In the genomic region with DNA sequence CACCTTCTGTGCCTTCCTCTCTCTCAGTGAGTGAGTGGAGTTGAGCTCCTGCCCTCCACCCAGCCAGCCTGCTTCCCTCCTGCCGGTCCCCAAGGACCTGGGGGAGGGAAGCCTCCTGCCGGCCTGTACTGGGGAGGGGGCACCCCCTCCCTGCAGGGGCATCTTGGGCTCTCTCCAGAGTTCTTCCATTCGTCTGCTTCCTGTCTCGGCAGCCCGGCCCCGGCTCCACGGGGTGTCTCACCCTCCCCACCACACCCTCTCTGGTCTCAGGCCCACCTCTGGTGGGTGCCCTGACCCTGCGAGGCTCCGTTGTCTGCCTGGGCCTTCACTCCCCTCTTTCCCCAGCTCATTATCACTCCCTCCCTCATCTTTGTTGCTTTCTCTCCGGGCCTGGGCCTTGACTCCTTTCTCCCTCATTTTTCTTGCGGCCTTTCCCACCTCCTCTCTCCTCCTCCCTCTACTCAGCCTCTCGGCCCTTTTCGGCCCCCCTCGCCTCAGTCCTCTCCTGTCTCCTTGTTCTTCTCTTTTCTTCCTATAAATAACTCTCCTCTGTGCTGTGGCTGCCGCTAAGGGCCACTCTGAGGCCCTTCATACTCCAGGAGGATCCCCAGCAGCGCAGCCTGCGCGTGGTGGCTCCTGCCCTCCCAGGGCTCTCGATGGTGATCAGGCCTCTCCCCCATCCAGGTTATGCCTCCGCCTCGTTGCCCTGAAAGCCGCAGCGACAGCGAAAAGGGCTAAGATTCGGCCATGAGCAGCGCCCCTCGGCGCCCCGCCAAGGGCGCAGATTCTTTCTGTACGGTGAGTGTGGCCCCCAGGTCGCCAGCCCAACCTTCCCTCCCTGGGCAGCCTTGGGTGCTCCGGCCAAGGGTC, we compare ENCODE assay signal across 8 cellular contexts. TPM values are rescaled to one million over a fixed set of nuclear protein-coding genes. Genes with fewer than 3 reads are reported as not detected.
DNase-seq lines count a peak whose midpoint lies in the region; ATAC-seq and TF ChIP-seq lines count a peak whose summit lies in the region.

No MANE protein-coding gene starts in this region.

- no peak for ATAC-seq in stimulated activated memory B cell treated with anti-CD40 and anti-IgM and Interleukin-4, amounts not matched to agents 10 μg/mL and 1 μg/mL and 100 μg/mL, for 72 hours
- no peak for ATAC-seq in HG02678 (IDR thresholded peaks at IDR 0.05; ENCODE audit: unreplicated experiment)

- no peak for TF ChIP-seq CTCF in VCaP (conservative IDR thresholded peaks at IDR 0.05)
- TF ChIP-seq CTCF in fibroblast of the aortic adventitia (IDR thresholded peaks at IDR 0.05; ENCODE audit: insufficient read depth, low read length): no peak

- H3K27me3 Mint-ChIP-seq in stimulated activated memory B cell treated with anti-CD40 and anti-IgM and Interleukin-4, amounts not matched to agents 10 μg/mL and 1 μg/mL and 100 μg/mL, for 72 hours: no peaks in the 10 kb centered on the region

- no peaks in the 10 kb centered on the region for H3K9me3 Mint-ChIP-seq in stimulated activated memory B cell treated with anti-CD40 and anti-IgM and Interleukin-4, amounts not matched to agents 10 μg/mL and 1 μg/mL and 100 μg/mL, for 72 hours

- H3K27ac Mint-ChIP-seq in stimulated activated memory B cell treated with anti-CD40 and anti-IgM and Interleukin-4, amounts not matched to agents 10 μg/mL and 1 μg/mL and 100 μg/mL, for 72 hours: peak overlapping the region; percentile 86

- H3K36me3 Mint-ChIP-seq in stimulated activated memory B cell treated with anti-CD40 and anti-IgM and Interleukin-4, amounts not matched to agents 10 μg/mL and 1 μg/mL and 100 μg/mL, for 72 hours: peaks cover 16% of the 10 kb centered on the region

- H3K4me3 Mint-ChIP-seq in stimulated activated memory B cell treated with anti-CD40 and anti-IgM and Interleukin-4, amounts not matched to agents 10 μg/mL and 1 μg/mL and 100 μg/mL, for 72 hours: peak overlapping the region; percentile 88

- peak overlapping the region; percentile 92 for H3K27ac ChIP-seq in VCaP

- DNase-seq in NCI-H82 (lab: John Stamatoyannopoulos, UW) (peak; percentile 75), NCI-H82 treated with DMSO at 0.1 percent for 48 hours (lab: John Stamatoyannopoulos, UW; ENCODE audit: unreplicated experiment) (no peak), fibroblast of the aortic adventitia (ENCODE audit: low read depth) (no peak), AML-193 (lab: John Stamatoyannopoulos, UW) (no peak), hypothalamus (lab: John Stamatoyannopoulos, UW) (no peak)

- H3K4me1 Mint-ChIP-seq in stimulated activated memory B cell treated with anti-CD40 and anti-IgM and Interleukin-4, amounts not matched to agents 10 μg/mL and 1 μg/mL and 100 μg/mL, for 72 hours: peaks cover 49% of the 10 kb centered on the region

- H3K4me3 ChIP-seq in fibroblast of the aortic adventitia (ENCODE audit: low read depth, low read length): peak overlapping the region; percentile 82

RNA-seq across cellular contexts. Expression of a gene that starts 2.1 kb away (rescaled TPM):
- total RNA-seq in fibroblast of the aortic adventitia (ENCODE audit: low replicate concordance): 39.7 and 65.4 TPM in 2 replicates

RNA-seq across cellular contexts. Expression of a gene that starts 3.8 kb away (rescaled TPM):
- total RNA-seq in fibroblast of the aortic adventitia (ENCODE audit: low replicate concordance): 16.1 and 28.9 TPM in 2 replicates

RNA-seq across cellular contexts. Expression of a gene that starts 13.1 kb away (rescaled TPM):
- total RNA-seq in fibroblast of the aortic adventitia (ENCODE audit: low replicate concordance): 0.18 TPM in 1 of 2 replicates, not detected in the other

RNA-seq across cellular contexts. Expression of a gene that starts 19.1 kb away (rescaled TPM):
- total RNA-seq in fibroblast of the aortic adventitia (ENCODE audit: low replicate concordance): 62.7 and 86.0 TPM in 2 replicates

RNA-seq across cellular contexts. Expression of a gene that starts 21.8 kb away (rescaled TPM):
- 11.7 and 20.2 TPM in 2 replicates for total RNA-seq in fibroblast of the aortic adventitia (ENCODE audit: low replicate concordance)
